In the genomic region with DNA sequence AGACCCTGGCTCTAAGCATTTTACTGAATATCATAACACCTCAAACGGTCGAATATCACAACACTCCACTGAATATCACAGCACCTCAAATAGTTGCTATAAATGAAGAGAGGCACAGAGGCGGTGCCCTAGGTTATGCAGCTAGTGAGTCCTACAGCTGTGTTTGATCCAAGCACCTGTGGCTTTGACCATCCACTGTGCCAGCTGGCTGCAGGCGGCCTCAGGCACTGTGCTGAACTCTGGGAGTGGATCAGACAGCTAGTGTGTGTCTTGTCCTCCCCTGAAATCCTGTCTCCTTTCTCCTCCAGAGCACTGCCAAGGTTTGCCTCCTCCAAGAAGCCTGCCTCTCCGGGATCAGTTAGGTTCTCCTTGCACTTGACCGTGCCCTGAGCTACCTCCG, we compare ENCODE assay signal across 17 cellular contexts. TPM values are rescaled to one million over a fixed set of nuclear protein-coding genes. Genes with fewer than 3 reads are reported as not detected.
A peak's percentile ranks its signal among the peaks of the same experiment; 100 is the strongest.
DNase-seq lines count a peak whose midpoint lies in the region; ATAC-seq and TF ChIP-seq lines count a peak whose summit lies in the region.
"Had no signal": no experiment of that assay in that cellular context is flagged by ENCODE, and none has a peak within 500 bp of the region (broad histone marks: within the 10 kb centered on the region; RNA-seq: fewer than 3 reads in every experiment).

No MANE protein-coding gene starts in this region.

- BruUV-seq in A673 (replicated peaks; lab: Mats Ljungman, UMichigan) = no TSS peak

- no peak for TF ChIP-seq CTCF in A673 (conservative IDR thresholded peaks at IDR 0.05; ENCODE audit: low read depth, low read length)

- H3K79me2 ChIP-seq in GM23248 (ENCODE audit: insufficient read depth) = peaks cover 100% of the 10 kb centered on the region

- H3K27me3 ChIP-seq in A673 (replicated peaks; ENCODE audit: insufficient read depth, low read depth, low read length, poor library complexity) (no peaks in the 10 kb centered on the region), GM23248 (replicated peaks; ENCODE audit: insufficient read depth) (no peaks in the 10 kb centered on the region)

- H3K9me2 ChIP-seq in GM23248 (ENCODE audit: insufficient read depth) = no peaks in the 10 kb centered on the region

- H3K36me3 ChIP-seq in A673 (ENCODE audit: insufficient read depth, low read length, poor library complexity, severe bottlenecking) = peaks cover 26% of the 10 kb centered on the region
- H3K36me3 ChIP-seq in GM23248 (ENCODE audit: low read depth) = peaks cover 14% of the 10 kb centered on the region; the same call in 1 of the 2 replicates
- H3K36me3 ChIP-seq in SK-N-MC (ENCODE audit: insufficient read depth, low read length) = peaks cover 28% of the 10 kb centered on the region

- H4K20me1 ChIP-seq in GM23248 (ENCODE audit: insufficient read depth) = 0 out of 2 replicates have a peak, but pooled peaks cover 5% of the 10 kb centered on the region

- CTCF ChIA-PET in A673 (lab: Charles Lee) = no interaction called here

- H3K27ac ChIP-seq in A673 (ENCODE audit: low read depth, low read length, poor library complexity, severe bottlenecking) (peak overlapping the region; percentile 47), GM23248 (no peak overlapping the region), SK-N-MC (peak overlapping the region; percentile 86)
- H3K27ac ChIP-seq: HL-60 had no signal

- 0 out of 2 replicates have a peak overlapping the region, but pooled peaks have one; percentile 14 for H3K9ac ChIP-seq in GM23248
- no peak overlapping the region for H3K9ac ChIP-seq in SK-N-MC (ENCODE audit: insufficient read length)

- POLR2A ChIA-PET in A673 (lab: Charles Lee; ENCODE audit: low non-redundant PET) = interaction anchor here (0.5 kb wide), 1 partner anchor 23 kb away, joined by 8 read pairs; no protein-coding TSS in a partner anchor

- 92 to 97% methylated on average over 7 of the region's 7 CpGs for WGBS in GM23248 (ENCODE audit: low coverage in 1 of 2, low lambda C conversion rate in 2 of 2, missing lambda C conversion rate in 2 of 2), 2 experiments

- peaks cover 20% of the 10 kb centered on the region for H3F3A ChIP-seq in GM23248 (ENCODE audit: insufficient read depth)

- DNase-seq in A673 (ENCODE audit: low spot score) (no peak), GM23248 (no peak), SK-N-MC (ENCODE audit: low read depth, low spot score) (no peak), left lobe of liver (ENCODE audit: low spot score) (no peak), COLO829 (ENCODE audit: low spot score) (no peak), SIG-M5 (lab: John Stamatoyannopoulos, UW) (no peak), SIG-M5 treated with dmso at 0.1 percent for 504 hours (lab: John Stamatoyannopoulos, UW; ENCODE audit: unreplicated experiment) (no peak), GM19238 (ENCODE audit: insufficient read length, low spot score) (no peak)
- DNase-seq: ACHN; CD8-positive, alpha-beta memory T cell; HCEC 1CT; KBM-7; NCI-H1436 treated with DMSO at 0.1 percent for 48 hours; NCI-H2081; NCI-H524; OCI-M1 had no signal

- intact Hi-C loops in A673 (cut with micrococcal nuclease; ENCODE audit: unreplicated experiment) = loop anchor here (5.0 kb wide), 1 partner anchor 104 kb away; a partner anchor contains a TSS

- in situ Hi-C loops in GM23248 (cut with MboI) = no loop called here

- H3K4me1 ChIP-seq in A673 (ENCODE audit: insufficient read depth, low read length, poor library complexity, severe bottlenecking) (peaks cover 24% of the 10 kb centered on the region), GM23248 (ENCODE audit: insufficient read depth) (peaks cover 3% of the 10 kb centered on the region; the same call in 1 of the 2 replicates)

- ATAC-seq in left lobe of liver = peak; percentile 23

- H2AFZ ChIP-seq in GM23248 = no peak overlapping the region

- H3K9me3 ChIP-seq in A673 (ENCODE audit: low read depth, low read length, poor library complexity, severe bottlenecking) = no peaks in the 10 kb centered on the region
- no peaks in the 10 kb centered on the region for H3K9me3 ChIP-seq in GM23248 (ENCODE audit: low read depth)
- no peaks in the 10 kb centered on the region for H3K9me3 ChIP-seq in SK-N-MC (ENCODE audit: low read depth, low read length)

- H3K4me3 ChIP-seq in A673 (ENCODE audit: low read depth, low read length, poor library complexity, severe bottlenecking) = no peak overlapping the region
- no peak overlapping the region for H3K4me3 ChIP-seq in GM23248
- H3K4me3 ChIP-seq in SK-N-MC = no peak overlapping the region

- no peak overlapping the region for H3K4me2 ChIP-seq in GM23248 (ENCODE audit: unreplicated experiment)

RNA-seq across cellular contexts. Expression of a gene that starts 7.3 kb away (rescaled TPM):
- 169 and 178 TPM in 2 replicates for total RNA-seq in A673 (2021)
- 46.0 and 53.2 TPM in 2 replicates for total RNA-seq in GM23248 (2014; rRNA removed; shearing (Covaris generic))
- polyA plus RNA-seq in GM23248 (2016; fragmentation: Nextera tagmentation; extraction: Ambion mirVana) = 78.7 and 84.3 TPM in 2 replicates
- total RNA-seq in left lobe of liver = 29.1 TPM

RNA-seq across cellular contexts. Expression of a gene that starts 8.1 kb away (rescaled TPM):
- total RNA-seq in A673 (2021) = 1.5 and 1.9 TPM in 2 replicates
- total RNA-seq in GM23248 (2014; rRNA removed; shearing (Covaris generic)) = not detected in 2 replicates
- 0.13 and 0.18 TPM in 2 replicates for polyA plus RNA-seq in GM23248 (2016; fragmentation: Nextera tagmentation; extraction: Ambion mirVana)
- 8.5 TPM for total RNA-seq in left lobe of liver

RNA-seq across cellular contexts. Expression of a gene that starts 18.0 kb away (rescaled TPM):
- total RNA-seq in A673 (2021) = 51.4 and 54.0 TPM in 2 replicates
- total RNA-seq in GM23248 (2014; rRNA removed; shearing (Covaris generic)) = 2.7 and 2.9 TPM in 2 replicates
- 0.85 and 0.86 TPM in 2 replicates for polyA plus RNA-seq in GM23248 (2016; fragmentation: Nextera tagmentation; extraction: Ambion mirVana)
- 10.5 TPM for total RNA-seq in left lobe of liver

RNA-seq across cellular contexts. Expression of a gene that starts 45.2 kb away (rescaled TPM):
- total RNA-seq in A673 (2021) = 82.9 and 95.3 TPM in 2 replicates
- 570 and 656 TPM in 2 replicates for total RNA-seq in GM23248 (2014; rRNA removed; shearing (Covaris generic))
- 779 and 813 TPM in 2 replicates for polyA plus RNA-seq in GM23248 (2016; fragmentation: Nextera tagmentation; extraction: Ambion mirVana)
- total RNA-seq in left lobe of liver = 22.8 TPM
